Comparison of ENCODE assay signal across 20 cellular contexts in the genomic region with DNA sequence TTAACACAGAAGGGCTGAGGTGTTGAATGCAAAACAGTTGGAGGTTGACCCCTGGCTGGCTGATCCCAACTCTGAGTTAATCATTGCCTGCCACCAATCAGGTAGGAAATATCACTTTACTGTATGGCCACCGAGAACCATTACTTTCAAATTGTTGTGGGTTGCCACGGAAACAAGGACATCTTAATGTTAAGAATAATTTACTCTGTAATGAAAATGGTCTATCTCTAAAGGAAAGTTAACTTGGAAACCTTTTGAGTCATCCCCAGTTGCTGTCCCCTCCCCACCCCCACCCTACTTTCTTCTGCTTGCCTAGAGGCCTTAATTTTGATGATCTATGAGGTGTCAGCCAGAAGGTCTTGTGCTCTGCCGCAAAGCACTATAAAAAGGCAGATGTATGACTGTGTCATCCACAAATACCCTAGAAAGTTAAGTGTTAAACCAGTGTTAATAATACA.
DNase-seq lines count a peak whose midpoint lies in the region; ATAC-seq and TF ChIP-seq lines count a peak whose summit lies in the region.
"Had no signal": no experiment of that assay in that cellular context is flagged by ENCODE, and none has a peak within 500 bp of the region (broad histone marks: within the 10 kb centered on the region; RNA-seq: fewer than 3 reads in every experiment).

No MANE protein-coding gene starts in this region.

- H3K27me3 ChIP-seq in BJ (ENCODE audit: control insufficient read depth, insufficient read depth, low read length) (peaks cover 1% of the 10 kb centered on the region; the same call in 1 of the 2 replicates), endodermal cell (ENCODE audit: control insufficient read depth, insufficient read depth, low read length, poor library complexity, severe bottlenecking) (no peaks in the 10 kb centered on the region)
- H3K27me3 ChIP-seq: uterus had no signal

- H3K36me3 ChIP-seq in BJ (ENCODE audit: control insufficient read depth, insufficient read depth, low read length): no peaks in the 10 kb centered on the region
- H3K36me3 ChIP-seq in endodermal cell (ENCODE audit: control insufficient read depth, insufficient read depth, low read length): no peaks in the 10 kb centered on the region
- H3K36me3 ChIP-seq: uterus had no signal

- H3K36me3 Mint-ChIP-seq in endodermal cell (ENCODE audit: low read depth): no peaks in the 10 kb centered on the region
- H3K36me3 Mint-ChIP-seq: T-cell, WTC11 had no signal

- no peak overlapping the region for H3K4me3 ChIP-seq in BJ (ENCODE audit: low read depth, low read length)
- no peak overlapping the region for H3K4me3 ChIP-seq in endodermal cell (ENCODE audit: low read length)
- H3K4me3 ChIP-seq: mucosa of descending colon, uterus had no signal

- no peak overlapping the region for H3K4me3 Mint-ChIP-seq in endodermal cell
- H3K4me3 Mint-ChIP-seq: activated T-helper 17 cell treated with anti-CD3 and anti-CD28 coated beads, Interleukin-2, amount 50 U/mL, for 72 hours; effector memory CD8-positive, alpha-beta T cell; T-cell; WTC11 had no signal

- H3K4me1 Mint-ChIP-seq in endodermal cell: peaks cover 9% of the 10 kb centered on the region
- H3K4me1 Mint-ChIP-seq: activated T-helper 17 cell treated with anti-CD3 and anti-CD28 coated beads, Interleukin-2, amount 50 U/mL, for 72 hours had no signal

- POLR2A ChIA-PET in BJ (lab: Charles Lee): no interaction called here
- POLR2A ChIA-PET in HEK293T (lab: Yijun Ruan, JAX): no interaction called here

- peak; percentile 57 for ATAC-seq in GM19043 (IDR thresholded peaks at IDR 0.05; ENCODE audit: low read depth, unreplicated experiment)
- ATAC-seq in GM21737 (IDR thresholded peaks at IDR 0.05; ENCODE audit: unreplicated experiment): no peak
- ATAC-seq: activated T-helper 17 cell treated with anti-CD3 and anti-CD28 coated beads, Interleukin-2, amount 50 U/mL, for 72 hours; effector memory CD8-positive, alpha-beta T cell; left cardiac atrium; mucosa of descending colon; T-cell; WTC11 had no signal

- no peak overlapping the region for H3K27ac Mint-ChIP-seq in endodermal cell
- H3K27ac Mint-ChIP-seq: activated T-helper 17 cell treated with anti-CD3 and anti-CD28 coated beads, Interleukin-2, amount 50 U/mL, for 72 hours; effector memory CD8-positive, alpha-beta T cell; T-cell; WTC11 had no signal

- no peak overlapping the region for H3K27ac ChIP-seq in endodermal cell (ENCODE audit: low read depth, low read length)
- H3K27ac ChIP-seq: uterus had no signal

- H3K9me3 ChIP-seq in endodermal cell (ENCODE audit: control insufficient read depth, low read length): no peaks in the 10 kb centered on the region
- H3K9me3 ChIP-seq: mucosa of descending colon, uterus had no signal

- CTCF ChIA-PET in BJ (lab: Yijun Ruan, JAX) (interaction anchor here (1.1 kb wide), 1 partner anchor 12 kb away, joined by 3 read pairs; no protein-coding TSS in a partner anchor), HEK293T (lab: Yijun Ruan, JAX) (no interaction called here)

- H3K9ac ChIP-seq in endodermal cell (ENCODE audit: extremely low read depth, low read length, poor library complexity, severe bottlenecking): no peak overlapping the region

- peaks cover 14% of the 10 kb centered on the region for H3K4me1 ChIP-seq in endodermal cell (ENCODE audit: control insufficient read depth, insufficient read depth, low read length)

- no peak for TF ChIP-seq CTCF in BJ (IDR thresholded peaks at IDR 0.05; ENCODE audit: insufficient read depth, low read depth, low read length)
- TF ChIP-seq CTCF in endodermal cell (conservative IDR thresholded peaks at IDR 0.05): no peak

- 89% methylated on average over 3 of the region's 3 CpGs; no CpG with 5 or more reads in 1 of the 2 experiments for WGBS in endodermal cell (ENCODE audit: insufficient coverage in 1 of 2, insufficient read length in 1 of 2), 2 experiments

- no peaks in the 10 kb centered on the region for H3K9me3 Mint-ChIP-seq in endodermal cell
- H3K9me3 Mint-ChIP-seq: activated T-helper 17 cell treated with anti-CD3 and anti-CD28 coated beads, Interleukin-2, amount 50 U/mL, for 72 hours; effector memory CD8-positive, alpha-beta T cell; T-cell; WTC11 had no signal

- DNase-seq in BJ (ENCODE audit: low read depth) (peak; percentile 68), M059J (ENCODE audit: low read depth) (peak; percentile 80), kidney tubule cell (ENCODE audit: low spot score) (peak; percentile 80), HEK293T (ENCODE audit: extremely low spot score) (no peak), DMS114 treated with DMSO at 0.1 percent for 48 hours (lab: John Stamatoyannopoulos, UW; ENCODE audit: unreplicated experiment) (no peak), endodermal cell (no peak)
- DNase-seq: cerebellar nuclear complex; effector memory CD8-positive, alpha-beta T cell; left cardiac atrium; mucosa of descending colon; NCI-H187; NCI-H446; nucleus accumbens; Right ventricle myocardium superior; T-cell; uterus had no signal

- peaks cover 2% of the 10 kb centered on the region for H3K27me3 Mint-ChIP-seq in endodermal cell (ENCODE audit: insufficient read depth)
- H3K27me3 Mint-ChIP-seq: activated T-helper 17 cell treated with anti-CD3 and anti-CD28 coated beads, Interleukin-2, amount 50 U/mL, for 72 hours; effector memory CD8-positive, alpha-beta T cell; T-cell had no signal

TF ChIP-seq in HEK293T, 16 proteins besides CTCF, POLR2A, EP300 and RAD21:
- no peak for TF ChIP-seq FOXM1 (IDR thresholded peaks at IDR 0.05; ENCODE audit: borderline replicate concordance)
TF ChIP-seq in HEK293T: peak in this region for 0.

Comparison
In these comparisons a context has a peak if more than half of its experiments do, and no peak if none do; other contexts are left out.
1. DNase-seq: peak in BJ (single experiment), M059J (single experiment) and kidney tubule cell (single experiment); none in HEK293T (single experiment), DMS114 treated with DMSO at 0.1 percent for 48 hours (single experiment) and endodermal cell (single experiment).